ENCODE assay signal across 1 cellular context in the genomic region with DNA sequence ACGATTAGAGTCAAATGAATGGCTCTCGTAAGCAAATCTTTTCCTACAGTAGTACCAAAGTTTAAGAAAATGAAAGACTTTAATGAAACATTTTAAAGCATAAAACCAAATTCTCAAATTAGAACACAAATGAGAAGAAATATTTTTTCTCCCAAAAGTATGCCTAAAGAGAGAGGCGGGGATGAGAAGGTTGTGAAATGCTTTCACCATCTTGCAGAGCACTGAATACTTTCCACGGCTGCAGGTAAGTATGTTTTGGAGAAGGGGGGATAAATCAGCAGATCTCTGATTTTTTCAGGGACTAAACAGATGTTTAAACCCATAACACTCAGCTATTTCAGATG.
TF ChIP-seq lines count a peak whose summit lies in the region.

No MANE protein-coding gene starts in this region.

TF ChIP-seq in GM23338, 12 proteins besides CTCF, POLR2A, EP300 and RAD21 (continued from another document):
- no peak for TF ChIP-seq ZNF462 (CRISPR knock-in tag; IDR thresholded peaks at IDR 0.05)
- TF ChIP-seq POLR2AphosphoS5 (IDR thresholded peaks at IDR 0.05; ENCODE audit: low read depth), result no peak
